ENCODE assay signal across 21 cellular contexts in the genomic region with DNA sequence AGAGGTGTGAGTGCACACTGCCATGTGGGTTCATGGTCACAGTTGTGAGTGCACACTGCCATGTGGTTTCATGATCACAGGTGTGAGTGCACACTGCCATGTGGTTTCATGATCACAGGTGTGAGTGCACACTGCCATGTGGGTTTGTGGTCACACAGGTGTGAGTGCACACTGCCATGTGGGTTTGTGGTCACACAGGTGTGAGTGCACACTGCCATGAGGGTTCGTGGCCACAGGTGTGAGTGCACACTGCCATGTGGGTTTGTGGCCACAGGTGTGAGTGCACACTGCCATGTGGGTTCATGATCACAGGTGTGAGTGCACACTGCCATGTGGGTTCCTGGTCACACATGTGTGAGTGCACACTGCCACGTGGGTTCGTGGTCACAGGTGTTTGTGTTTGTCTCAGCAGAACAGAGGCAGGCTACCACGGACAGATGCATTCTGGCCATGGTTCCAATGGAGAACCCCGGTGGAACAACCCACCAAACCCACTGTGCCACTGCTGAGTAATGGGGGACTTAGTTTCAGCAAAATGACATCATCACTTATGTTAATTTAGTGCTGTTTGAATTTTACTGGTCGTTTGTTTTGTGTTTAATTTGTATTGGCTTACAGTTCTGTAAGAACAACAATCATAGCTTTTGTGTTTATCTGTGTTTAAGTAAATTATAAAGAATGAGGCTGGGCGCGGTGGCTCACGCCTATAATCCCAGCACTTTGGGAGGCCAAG. TPM values are rescaled to one million over a fixed set of nuclear protein-coding genes. Genes with fewer than 3 reads are reported as not detected.
DNase-seq lines count a peak whose midpoint lies in the region; ATAC-seq, FAIRE-seq and TF ChIP-seq lines count a peak whose summit lies in the region.
"Had no signal": no experiment of that assay in that cellular context is flagged by ENCODE, and none has a peak within 500 bp of the region (broad histone marks: within the 10 kb centered on the region; RNA-seq: fewer than 3 reads in every experiment).

No MANE protein-coding gene starts in this region.

- WGBS in GM12878 (ENCODE audit: insufficient coverage, insufficient replicate concordance, low lambda C conversion rate, missing lambda C conversion rate): 40% methylated on average over 9 of the region's 9 CpGs

- no peak overlapping the region for H3K9ac ChIP-seq in GM12878 (ENCODE audit: control insufficient read depth, insufficient read depth, low read length)

- H3K4me3 ChIP-seq in HEK293 (ENCODE audit: low read depth, low read length) (no peak overlapping the region), GM12878 (no peak overlapping the region)
- H3K4me3 ChIP-seq: HAP-1 had no signal

- H3K36me3 Mint-ChIP-seq in memory B cell: peaks cover 4% of the 10 kb centered on the region
- H3K36me3 Mint-ChIP-seq: CD8-positive, alpha-beta T cell had no signal

- peaks cover 11% of the 10 kb centered on the region for H3K4me1 Mint-ChIP-seq in memory B cell

- no peak overlapping the region for H3K4me3 Mint-ChIP-seq in memory B cell
- H3K4me3 Mint-ChIP-seq: CD8-positive, alpha-beta T cell had no signal

- H3K4me1 ChIP-seq in HEK293 (ENCODE audit: control insufficient read depth, insufficient read depth, low read length) (no peaks in the 10 kb centered on the region), GM12878 (ENCODE audit: control insufficient read depth, insufficient read depth, low read length) (no peaks in the 10 kb centered on the region)
- H3K4me1 ChIP-seq: BE2C, HAP-1 had no signal

- POLR2A ChIA-PET in HEK293 (lab: Yijun Ruan, JAX) (no interaction called here), GM12878 (lab: Charles Lee) (no interaction called here), GM10248 (lab: Yijun Ruan, JAX) (no interaction called here)

- RAD21 ChIA-PET in GM12878 (lab: Charles Lee; ENCODE audit: unreplicated experiment): no interaction called here

- H3K9me3 Mint-ChIP-seq in memory B cell: peaks cover 12% of the 10 kb centered on the region
- H3K9me3 Mint-ChIP-seq: CD8-positive, alpha-beta T cell had no signal

- H3K9me3 ChIP-seq in HEK293 (ENCODE audit: control insufficient read depth, insufficient read depth, low read depth, low read length) (no peaks in the 10 kb centered on the region), GM12878 (replicated peaks; ENCODE audit: control insufficient read depth, insufficient read depth, low read length) (no peaks in the 10 kb centered on the region; the same call in 2 of the 3 replicates)
- H3K9me3 ChIP-seq: BE2C, HAP-1 had no signal

- no peak overlapping the region for H3K27ac Mint-ChIP-seq in memory B cell
- H3K27ac Mint-ChIP-seq: CD8-positive, alpha-beta T cell had no signal

- H3K4me2 ChIP-seq in GM12878 (ENCODE audit: control insufficient read depth, insufficient read depth): no peak overlapping the region

- no peaks in the 10 kb centered on the region for H3K36me3 ChIP-seq in HEK293 (ENCODE audit: control insufficient read depth in 2 of 2, insufficient read depth in 1 of 2, low read length in 2 of 2)
- no peaks in the 10 kb centered on the region for H3K36me3 ChIP-seq in GM12878 (ENCODE audit: control insufficient read depth in 2 of 2, insufficient read depth in 2 of 2, low read length in 1 of 2)
- H3K36me3 ChIP-seq: BE2C, HAP-1 had no signal

- H3K27ac ChIP-seq in HEK293 (ENCODE audit: extremely low read depth, low read depth, low read length): no peak overlapping the region
- H3K27ac ChIP-seq in GM12878 (ENCODE audit: control insufficient read depth, insufficient read depth): no peak overlapping the region
- H3K27ac ChIP-seq: 22Rv1, HL-60 had no signal

- no peak for TF ChIP-seq RAD21 in GM12878 (IDR thresholded peaks at IDR 0.05; ENCODE audit: insufficient read depth, low read depth, low read length)

- TF ChIP-seq CTCF in HEK293 (tag by site-specific recombination; IDR thresholded peaks at IDR 0.05) (no peak), GM12878 (IDR thresholded peaks at IDR 0.05 in 2 of 3, conservative IDR thresholded peaks at IDR 0.05 in 1 of 3; ENCODE audit: control insufficient read depth in 2 of 3, extremely low read depth in 1 of 3, insufficient read depth in 1 of 3, low read depth in 3 of 3, low read length in 3 of 3) (no peak), GM10248 (IDR thresholded peaks at IDR 0.05; ENCODE audit: control extremely low read depth, extremely low read depth, low read depth, missing control alignments) (no peak)

- no peak for ATAC-seq in GM12878
- ATAC-seq in memory B cell (ENCODE audit: low read depth): peak; percentile 34
- no peak for ATAC-seq in GM21825 (IDR thresholded peaks at IDR 0.05; ENCODE audit: unreplicated experiment)
- ATAC-seq: CD8-positive, alpha-beta T cell; PC-3 had no signal

- CTCF ChIA-PET in HEK293 (lab: Yijun Ruan, JAX) (interaction anchor here (0.7 to 1.1 kb wide), 2 partner anchors 33 to 59 kb away, joined by 3 to 4 read pairs; no protein-coding TSS in a partner anchor), GM12878 (lab: Yijun Ruan, JAX) (no interaction called here), GM10248 (lab: Yijun Ruan, JAX) (interaction anchor here (1.0 kb wide), 2 partner anchors 33 to 236 kb away, joined by 3 read pairs; no protein-coding TSS in a partner anchor)

- H2AFZ ChIP-seq in GM12878 (ENCODE audit: control insufficient read depth, low read depth, low read length): no peak overlapping the region

- in situ Hi-C loops in GM12878 (cut with MboI): no loop called here

- no peak for FAIRE-seq in GM12878 (lab: Jason Lieb, UNC)
- FAIRE-seq: D721Med had no signal

- H3K27me3 Mint-ChIP-seq in memory B cell: peaks cover 11% of the 10 kb centered on the region

- no peaks in the 10 kb centered on the region for H3K79me2 ChIP-seq in GM12878 (ENCODE audit: control insufficient read depth, insufficient read depth, low read length)

- intact Hi-C loops in GM12878 (cut with micrococcal nuclease; ENCODE audit: unreplicated experiment): no loop called here

- TF ChIP-seq EP300 in GM12878 (IDR thresholded peaks at IDR 0.05; ENCODE audit: borderline replicate concordance in 1 of 2, control insufficient read depth in 1 of 2, low read depth in 2 of 2, low read length in 2 of 2): no peak

- no peaks in the 10 kb centered on the region; a peak in 3 of 4 replicates for H3K27me3 ChIP-seq in GM12878 (replicated peaks in 1 of 2; ENCODE audit: control insufficient read depth in 2 of 2, insufficient read depth in 2 of 2, low read length in 1 of 2)
- H3K27me3 ChIP-seq: BE2C had no signal

- TF ChIP-seq POLR2A in GM12878 (IDR thresholded peaks at IDR 0.05; ENCODE audit: low read depth, low read length): no peak

- BruUV-seq in GM12878 (replicated peaks; lab: Mats Ljungman, UMichigan): no TSS peak

- DNase-seq in activated CD4-positive, alpha-beta T cell treated with anti-CD3 and anti-CD28 coated beads for 48 hours: peak; percentile 9
- no peak for DNase-seq in activated CD4-positive, alpha-beta T cell treated with anti-CD3 and anti-CD28 coated beads, Interleukin-2, amount 50 U/mL, for 4 hours
- DNase-seq in GM12878 (ENCODE audit: low read depth, low spot score) (no peak), memory B cell (ENCODE audit: low spot score in 2 of 2) (no peak), GM10248 (ENCODE audit: extremely low spot score) (no peak)
- no peak for DNase-seq in stimulated activated CD4-positive, alpha-beta T cell treated with anti-CD3 and anti-CD28 coated beads, Interleukin-4, amount 100 ng/mL, for 1 hour
- DNase-seq: BE2C; CD8-positive, alpha-beta T cell; GF-D8; KG1; NCI-H1436 treated with DMSO at 0.1 percent for 48 hours; NCI-H2029 treated with DMSO at 0.1 percent for 48 hours; NCI-H446 treated with DMSO at 0.1 percent for 48 hours; NCI-H748 treated with DMSO at 0.1 percent for 48 hours; PC-3 had no signal

- SMC1A ChIA-PET in GM12878 (lab: Charles Lee; ENCODE audit: uncharacterized antibody, unreplicated experiment): no interaction called here

- H4K20me1 ChIP-seq in GM12878 (ENCODE audit: control insufficient read depth, insufficient read depth): no peaks in the 10 kb centered on the region

TF ChIP-seq in GM12878, 131 proteins besides CTCF, POLR2A, EP300 and RAD21:
- TF ChIP-seq SPI1 (IDR thresholded peaks at IDR 0.05; ENCODE audit: borderline replicate concordance, insufficient read depth, low read depth, low read length) (no peak), RUNX3 (IDR thresholded peaks at IDR 0.05; ENCODE audit: low read length) (peak; percentile 30; the same call in 1 of the 2 replicates), ZNF384 (IDR thresholded peaks at IDR 0.05; ENCODE audit: borderline replicate concordance, low read depth, low read length) (no peak)

RNA-seq across cellular contexts. Expression of gene RPS6KA4, which starts 57.2 kb away (rescaled TPM):
- total RNA-seq in GM12878 (2013; cell fraction: nucleolus; rRNA removed): 35.4 and 44.3 TPM in 2 replicates
- 25.3 and 27.4 TPM in 2 replicates for total RNA-seq in GM12878 (2014; rRNA removed)
- total RNA-seq in GM12878 (2014; rRNA removed; fragmentation: Illumina TruSeq; extraction: Trizol): 11.1 and 11.3 TPM in 2 replicates
- total RNA-seq in GM12878 (2021): 25.7 and 32.6 TPM in 2 replicates
- polyA plus RNA-seq in GM12878 (2011; ENCODE audit: low read depth): 9.7 TPM
- polyA plus RNA-seq in GM12878 (2011; rRNA removed): 10.1 and 20.4 TPM in 2 replicates
- polyA plus RNA-seq in GM12878 (2011; cell fraction: cytosol; rRNA removed): 25.4 and 38.2 TPM in 2 replicates
- 58.5 and 77.3 TPM in 2 replicates for polyA plus RNA-seq in GM12878 (2011; cell fraction: nucleus; rRNA removed)
- polyA plus RNA-seq in GM12878 (2012): 11.2 and 13.9 TPM in 2 replicates
- 3.4 and 7.4 TPM in 2 replicates for polyA plus RNA-seq in GM12878 (2014; fragmentation: Illumina TruSeq; extraction: Trizol)
- under 1 TPM; 0.34 to 0.73 TPM for polyA plus RNA-seq in GM12878 (2014; fragmentation: Nextera tagmentation; extraction: Ambion mirVana)
- 24.5 and 27.2 TPM in 2 replicates for polyA plus RNA-seq in GM12878 (2014; rRNA removed)
- 10 to 100 TPM; 10.4 to 11.3 TPM for polyA plus RNA-seq in GM12878 (2016; fragmentation: Nextera tagmentation; extraction: Ambion mirVana)
- 20.4 and 40.7 TPM in 2 replicates for polyA minus RNA-seq in GM12878 (2011; rRNA and poly(A)+ RNA removed)
- polyA minus RNA-seq in GM12878 (2011; cell fraction: cytosol; rRNA and poly(A)+ RNA removed): 20.2 and 21.6 TPM in 2 replicates
- 22.6 and 37.3 TPM in 2 replicates for polyA minus RNA-seq in GM12878 (2011; cell fraction: nucleus; rRNA and poly(A)+ RNA removed)
